In the genomic region with DNA sequence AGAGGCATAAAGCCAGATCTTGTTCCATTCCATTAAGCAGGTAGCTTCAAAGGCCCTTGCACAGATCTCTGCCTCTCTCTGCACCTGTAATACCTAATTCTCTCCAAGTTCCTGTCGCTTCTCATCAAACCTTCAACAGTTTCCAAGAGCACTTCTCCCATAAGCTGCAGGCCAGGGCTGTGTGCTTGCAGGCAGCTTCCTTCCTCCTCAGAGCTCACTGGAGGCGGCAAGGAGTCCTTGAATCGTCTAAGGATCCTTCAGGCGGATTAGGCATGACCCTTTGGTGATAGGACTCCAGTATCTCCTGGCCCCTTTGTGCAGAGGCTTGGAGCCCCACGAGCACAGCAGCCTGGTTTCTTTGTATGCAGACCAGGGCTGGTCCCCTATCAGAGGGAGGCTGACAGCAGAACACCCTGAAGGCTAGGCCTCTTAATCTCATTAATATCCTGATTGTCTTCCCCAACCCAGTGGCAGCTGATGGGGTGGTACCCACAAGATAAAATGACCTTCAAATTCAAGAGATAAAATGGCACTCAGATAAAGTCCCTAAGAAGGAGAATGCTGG, we compare ENCODE assay signal across 31 cellular contexts. TPM values are rescaled to one million over a fixed set of nuclear protein-coding genes. Genes with fewer than 3 reads are reported as not detected.
A peak's percentile ranks its signal among the peaks of the same experiment; 100 is the strongest.
DNase-seq lines count a peak whose midpoint lies in the region; ATAC-seq and TF ChIP-seq lines count a peak whose summit lies in the region.
"Had no signal": no experiment of that assay in that cellular context is flagged by ENCODE, and none has a peak within 500 bp of the region (broad histone marks: within the 10 kb centered on the region; RNA-seq: fewer than 3 reads in every experiment).

No MANE protein-coding gene starts in this region.

- no peak for TF ChIP-seq POLR2A in body of pancreas (IDR thresholded peaks at IDR 0.05)
- no peak for TF ChIP-seq POLR2A in transverse colon (IDR thresholded peaks at IDR 0.05)
- no peak for TF ChIP-seq POLR2A in esophagus muscularis mucosa (IDR thresholded peaks at IDR 0.05; ENCODE audit: low read depth)

- intact Hi-C loops in body of pancreas (cut with DNase I) (no loop called here), transverse colon (cut with DNase I; ENCODE audit: low total_unique reads) (no loop called here), head of caudate nucleus (cut with DNase I) (no loop called here), esophagus muscularis mucosa (cut with DNase I) (no loop called here)

- no peak for TF ChIP-seq CTCF in body of pancreas (IDR thresholded peaks at IDR 0.05)
- TF ChIP-seq CTCF in transverse colon (IDR thresholded peaks at IDR 0.05): no peak
- TF ChIP-seq CTCF in esophagus muscularis mucosa (IDR thresholded peaks at IDR 0.05): no peak

- in situ Hi-C loops in transverse colon (cut with MboI; ENCODE audit: low pct_ligation_motif_present in 1 of 4, low pct_unique_long_range_greater_than_20kb in 1 of 4, low sequenced_read_pairs in 3 of 4): no loop called here

- TF ChIP-seq EP300 in transverse colon (IDR thresholded peaks at IDR 0.05; ENCODE audit: low read depth) (no peak), esophagus muscularis mucosa (IDR thresholded peaks at IDR 0.05) (no peak)

- H3K9ac ChIP-seq in mucosa of rectum (ENCODE audit: low read depth in 1 of 2, low read length in 2 of 2): peak overlapping the region; percentile 41 to 44

- H3K27ac ChIP-seq in body of pancreas: peak overlapping the region in 3 of 4 donors; percentile 73 to 78 (median 75)
- H3K27ac ChIP-seq in mucosa of rectum (ENCODE audit: low read depth in 2 of 2, low read length in 2 of 2): peak overlapping the region; percentile 78 to 80
- H3K27ac ChIP-seq in transverse colon: peak overlapping the region; percentile 74 to 83 (median 76)
- no peak overlapping the region for H3K27ac ChIP-seq in esophagus muscularis mucosa (replicated peaks in 1 of 4)
- H3K27ac ChIP-seq: coronary artery, right atrium auricular region, spleen, testis had no signal

- DNase-seq in NCI-H82 treated with DMSO at 0.1 percent for 48 hours (lab: John Stamatoyannopoulos, UW; ENCODE audit: unreplicated experiment) (peak; percentile 68), body of pancreas (peak in 1 of 4 donors; percentile 35), transverse colon (no peak), NCI-H1930 (lab: John Stamatoyannopoulos, UW) (no peak), head of caudate nucleus (no peak), esophagus muscularis mucosa (ENCODE audit: extremely low spot score) (no peak)
- DNase-seq: activated CD4-positive, alpha-beta T cell treated with anti-CD3 and anti-CD28 coated beads, Interleukin-2, amount 50 U/mL, for 1 hour; activated gamma-delta T cell; activated naive CD8-positive, alpha-beta T cell treated with anti-CD3 and anti-CD28 coated beads for 36 hours; activated T-cell treated with anti-CD3 and anti-CD28 coated beads, Interleukin-2, amount 50 U/mL, for 4 hours; anterior cingulate cortex; BE2C; CD8-positive, alpha-beta memory T cell; effector memory CD4-positive, alpha-beta T cell; EL; left ventricle myocardium superior; natural killer cell; NCI-H1694; NCI-H446 treated with DMSO at 0.1 percent for 48 hours; NK-92 treated with Interleukin-12 subunit alpha and Interleukin-12 subunit beta, amount 100 ng/mL, for 24 hours; PC-3; Right ventricle myocardium superior; spleen; stimulated activated CD4-positive, alpha-beta T cell treated with anti-CD3 and anti-CD28 coated beads, Interleukin-2, amount 100 ng/mL, for 24 hours; T-helper 2 cell; testis had no signal

- peaks cover 76% of the 10 kb centered on the region for H3K4me1 ChIP-seq in body of pancreas
- peaks cover 51 to 59% of the 10 kb centered on the region in 2 donors for H3K4me1 ChIP-seq in mucosa of rectum (ENCODE audit: control insufficient read depth in 2 of 2, insufficient read depth in 2 of 2, low read length in 2 of 2)
- H3K4me1 ChIP-seq in transverse colon: peaks cover 5 to 62% (median 47%) of the 10 kb centered on the region in 4 donors
- H3K4me1 ChIP-seq in esophagus muscularis mucosa: no peaks in the 10 kb centered on the region
- H3K4me1 ChIP-seq: BE2C, right atrium auricular region, spleen, testis had no signal

- 33 to 36% methylated on average over 3 to 5 of the region's 5 CpGs for WGBS in body of pancreas, 2 donors
- WGBS in transverse colon (ENCODE audit: low coverage in 1 of 2), 2 donors: 61 to 100% methylated on average over 1 to 5 of the region's 5 CpGs
- 75% methylated on average over 5 of the region's 5 CpGs for WGBS in esophagus muscularis mucosa

- H3K4me3 ChIP-seq in body of pancreas (no peak overlapping the region), mucosa of rectum (ENCODE audit: low read length in 2 of 2) (peak overlapping the region in 1 of 2 donors; percentile 44), transverse colon (no peak overlapping the region), esophagus muscularis mucosa (no peak overlapping the region)
- H3K4me3 ChIP-seq: coronary artery, right atrium auricular region, spleen, testis had no signal

- ATAC-seq in body of pancreas: peak; percentile 8
- ATAC-seq: activated T-cell treated with anti-CD3 and anti-CD28 coated beads, Interleukin-2, amount 50 U/mL, for 4 hours; left ventricle myocardium superior; natural killer cell had no signal

- H3K27me3 ChIP-seq in body of pancreas (no peaks in the 10 kb centered on the region), mucosa of rectum (ENCODE audit: control insufficient read depth in 2 of 2, insufficient read depth in 2 of 2, low read length in 2 of 2) (no peaks in the 10 kb centered on the region), transverse colon (no peaks in the 10 kb centered on the region), esophagus muscularis mucosa (peaks cover 0 to 12% (median 0%) of the 10 kb centered on the region in 4 donors)
- H3K27me3 ChIP-seq: right atrium auricular region, testis had no signal

- H3K36me3 ChIP-seq in body of pancreas (replicated peaks in 1 of 2; ENCODE audit: insufficient read depth in 1 of 2, low read depth in 2 of 2) (peaks cover 0 to 3% of the 10 kb centered on the region in 2 donors), mucosa of rectum (ENCODE audit: control insufficient read depth in 2 of 2, insufficient read depth in 2 of 2, low read length in 2 of 2) (peaks cover 5 to 6% of the 10 kb centered on the region in 2 donors), transverse colon (no peaks in the 10 kb centered on the region), esophagus muscularis mucosa (no peaks in the 10 kb centered on the region)
- H3K36me3 ChIP-seq: BE2C, right atrium auricular region, spleen had no signal

- H3K9me3 ChIP-seq in body of pancreas: no peaks in the 10 kb centered on the region
- no peaks in the 10 kb centered on the region for H3K9me3 ChIP-seq in mucosa of rectum (ENCODE audit: control insufficient read depth in 2 of 2, low read length in 2 of 2)
- H3K9me3 ChIP-seq in transverse colon: no peaks in the 10 kb centered on the region
- H3K9me3 ChIP-seq in esophagus muscularis mucosa: no peaks in the 10 kb centered on the region
- H3K9me3 ChIP-seq: BE2C, right atrium auricular region, spleen, testis had no signal

RNA-seq across cellular contexts. Expression of gene HNF1B, which starts 19.8 kb away (rescaled TPM):
- 10 to 100 TPM; 22.3 to 37.6 TPM for total RNA-seq in body of pancreas
- total RNA-seq in transverse colon: 10 to 100 TPM; 22.7 to 35.2 (median 24.9) TPM
- total RNA-seq in esophagus muscularis mucosa: not detected
- total RNA-seq: bronchial epithelial cell, left ventricle myocardium superior, natural killer cell, osteoblast, right atrium auricular region, Right ventricle myocardium superior, spleen had no signal

Comparison
In these comparisons a context has a peak if more than half of its experiments do, and no peak if none do; other contexts are left out.
1. H3K27ac ChIP-seq: peak in body of pancreas (3 of 4), mucosa of rectum (2 of 2) and transverse colon (4 of 4); none in esophagus muscularis mucosa (0 of 4).
2. RNA of gene HNF1B, which starts 19.8 kb away (total RNA-seq): 22.3 to 37.6 TPM in body of pancreas and 22.7 to 35.2 TPM in transverse colon; not detected in esophagus muscularis mucosa; every median in the first group is over 10 times any median in the second.